In the genomic region with DNA sequence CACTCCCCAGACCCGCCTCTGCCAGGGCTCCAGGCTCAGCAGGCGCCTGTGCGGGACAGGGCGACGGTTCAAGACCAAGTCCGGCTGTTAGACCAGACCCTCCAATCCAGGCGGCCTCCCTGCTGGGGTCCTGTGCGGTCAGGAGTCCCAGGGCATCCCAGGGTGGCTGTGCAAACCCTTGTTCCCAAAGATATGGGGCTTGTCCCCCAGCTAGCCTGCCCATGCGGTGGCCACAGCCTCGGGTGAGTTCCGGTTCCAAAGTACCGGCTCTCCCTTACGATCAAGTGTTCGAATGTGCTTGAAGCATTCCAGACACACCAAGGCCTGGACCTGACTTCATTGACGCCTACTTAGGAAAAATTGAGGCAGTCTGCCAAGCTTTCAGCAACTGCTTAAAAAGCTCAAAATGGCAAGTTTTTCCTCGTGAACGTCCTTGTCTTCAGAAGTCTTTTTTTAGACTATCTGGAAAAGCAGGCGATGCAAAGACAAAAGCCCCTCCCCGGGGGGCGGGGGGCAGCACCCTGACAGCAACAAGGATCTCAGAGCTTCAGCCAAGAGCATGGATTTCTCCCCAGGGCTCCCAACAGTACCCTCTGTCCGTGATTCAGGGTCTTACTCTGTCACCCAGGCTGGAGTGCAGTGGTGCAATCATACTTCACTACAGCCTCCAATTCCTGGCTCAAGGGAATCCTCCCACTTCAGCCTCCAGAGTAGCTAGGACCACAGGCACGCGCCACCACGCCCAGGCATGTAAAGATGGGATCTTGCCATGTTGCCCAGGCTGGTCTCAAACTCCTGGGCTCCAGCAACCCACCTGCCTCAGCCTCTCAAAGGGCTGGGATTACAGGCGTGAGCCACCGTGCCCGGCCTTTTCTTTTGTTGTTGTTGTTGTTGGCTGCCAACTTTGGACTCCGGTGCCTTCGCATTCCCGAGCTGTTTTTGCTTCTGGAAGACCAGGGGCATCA, we compare ENCODE assay signal across 9 cellular contexts. TPM values are rescaled to one million over a fixed set of nuclear protein-coding genes. Genes with fewer than 3 reads are reported as not detected.
DNase-seq lines count a peak whose midpoint lies in the region; ATAC-seq, FAIRE-seq and TF ChIP-seq lines count a peak whose summit lies in the region.
"Had no signal": no experiment of that assay in that cellular context is flagged by ENCODE, and none has a peak within 500 bp of the region (broad histone marks: within the 10 kb centered on the region; RNA-seq: fewer than 3 reads in every experiment).

No MANE protein-coding gene starts in this region.

- no peak overlapping the region for H2AFZ ChIP-seq in K562 (ENCODE audit: low read depth, low read length)
- no peak overlapping the region for H2AFZ ChIP-seq in PC-9

- H3K4me2 ChIP-seq in K562 (ENCODE audit: insufficient read depth, low read length) = peak overlapping the region; percentile 12; the same call in 1 of the 2 replicates
- no peak overlapping the region for H3K4me2 ChIP-seq in mesendoderm (ENCODE audit: low read length)
- no peak overlapping the region for H3K4me2 ChIP-seq in PC-9

- H4K20me1 ChIP-seq in K562 (replicated peaks; ENCODE audit: control insufficient read depth, insufficient read depth, low read length) (no peaks in the 10 kb centered on the region), PC-9 (ENCODE audit: insufficient read depth) (no peaks in the 10 kb centered on the region)

- H3K27me3 Mint-ChIP-seq in activated CD4-positive, alpha-beta T cell treated with anti-CD3 and anti-CD28 coated beads for 36 hours = no peaks in the 10 kb centered on the region

- no peaks in the 10 kb centered on the region for H3K9me2 ChIP-seq in PC-9 (ENCODE audit: insufficient read depth)

- H3K4me1 Mint-ChIP-seq in activated CD4-positive, alpha-beta T cell treated with anti-CD3 and anti-CD28 coated beads for 36 hours = peaks cover 11% of the 10 kb centered on the region

- H3K4me1 ChIP-seq in K562 (replicated peaks in 1 of 2; ENCODE audit: control insufficient read depth in 2 of 2, insufficient read depth in 2 of 2, low read length in 2 of 2) = peaks cover 29 to 88% of the 10 kb centered on the region in 2 experiments
- no peaks in the 10 kb centered on the region for H3K4me1 ChIP-seq in mesendoderm (ENCODE audit: control insufficient read depth, low read depth, low read length)
- H3K4me1 ChIP-seq in testis = peaks cover 43% of the 10 kb centered on the region
- peaks cover 4% of the 10 kb centered on the region; the same call in 1 of the 2 replicates for H3K4me1 ChIP-seq in PC-9 (replicated peaks; ENCODE audit: insufficient read depth)

- peaks cover 38% of the 10 kb centered on the region for H3K79me2 ChIP-seq in K562 (ENCODE audit: control insufficient read depth, insufficient read depth, low read length)
- peaks cover 12% of the 10 kb centered on the region for H3K79me2 ChIP-seq in mesendoderm (ENCODE audit: control insufficient read depth, insufficient read depth, low read length)
- H3K79me2 ChIP-seq in PC-9 (ENCODE audit: low read depth) = no peaks in the 10 kb centered on the region

- CTCF ChIA-PET in activated CD4-positive, alpha-beta T cell treated with anti-CD3 and anti-CD28 coated beads for 36 hours (lab: Charles Lee) = interaction anchor here (0.5 to 1.3 kb wide), 6 partner anchors 16 to 341 kb away, joined by 3 to 6 read pairs (median 3); no protein-coding TSS in a partner anchor
- CTCF ChIA-PET in K562 (lab: Yijun Ruan, JAX; ENCODE audit: low intra/inter-chr PET ratio) (no interaction called here), PC-9 (lab: Charles Lee) (no interaction called here)

- H3K27ac Mint-ChIP-seq in activated CD4-positive, alpha-beta T cell treated with anti-CD3 and anti-CD28 coated beads for 36 hours = no peak overlapping the region

- H3K56ac ChIP-seq in mesendoderm (ENCODE audit: low read length) = no peak overlapping the region

- FAIRE-seq in K562 (lab: Jason Lieb, UNC) (no peak), RCC 7860 (lab: Jason Lieb, UNC) (no peak)

- H3K27ac ChIP-seq in K562 (ENCODE audit: extremely low read depth, low read depth, low read length) (no peak overlapping the region), mesendoderm (ENCODE audit: low read depth, low read length) (no peak overlapping the region), testis (peak overlapping the region; percentile 49 to 93), PC-9 (no peak overlapping the region)

- H3K9ac ChIP-seq in K562 (ENCODE audit: insufficient read depth in 1 of 2, low read depth in 2 of 2, low read length in 2 of 2) (peak overlapping the region; percentile 30 to 76; a peak in 3 of 4 replicates), mesendoderm (ENCODE audit: low read length) (peak overlapping the region; percentile 24)

- WGBS in K562 (ENCODE audit: insufficient coverage, low coverage, missing lambda C conversion rate) = 73% methylated on average over 27 of the region's 30 CpGs
- WGBS in mesendoderm (ENCODE audit: extremely low coverage, insufficient coverage, low lambda C conversion rate) = no CpG with 5 or more reads among the region's 30 CpGs
- 66 to 68% methylated on average over 30 of the region's 30 CpGs for WGBS in testis, 2 donors

- H3K36me3 ChIP-seq in K562 (ENCODE audit: control insufficient read depth, insufficient read depth, low read length) = peaks cover 28% of the 10 kb centered on the region
- H3K36me3 ChIP-seq in mesendoderm (ENCODE audit: control insufficient read depth, insufficient read depth, low read length) = no peaks in the 10 kb centered on the region
- no peaks in the 10 kb centered on the region for H3K36me3 ChIP-seq in testis (ENCODE audit: low read depth, missing control alignments)
- no peaks in the 10 kb centered on the region for H3K36me3 ChIP-seq in PC-9 (ENCODE audit: low read depth)

- no peak overlapping the region for H2BK5ac ChIP-seq in mesendoderm (ENCODE audit: low read length)

- H3K9me1 ChIP-seq in K562 (ENCODE audit: control insufficient read depth, insufficient read depth, low read length) = no peaks in the 10 kb centered on the region

- BruUV-seq in K562 (replicated peaks; lab: Mats Ljungman, UMichigan) = no TSS peak
- no TSS peak for BruUV-seq in PC-9 (replicated peaks; lab: Mats Ljungman, UMichigan)

- H3K27me3 ChIP-seq in K562 (ENCODE audit: control insufficient read depth in 2 of 2, insufficient read depth in 2 of 2, low read length in 2 of 2) = no peaks in the 10 kb centered on the region
- H3K27me3 ChIP-seq in mesendoderm (ENCODE audit: insufficient read depth, low read length, poor library complexity) = no peaks in the 10 kb centered on the region
- H3K27me3 ChIP-seq in testis = no peaks in the 10 kb centered on the region
- H3K27me3 ChIP-seq in PC-9 (ENCODE audit: insufficient read depth, low read depth) = no peaks in the 10 kb centered on the region

- no peak overlapping the region for H4K8ac ChIP-seq in mesendoderm (ENCODE audit: low read depth, low read length)

- TF ChIP-seq EP300 in K562 (IDR thresholded peaks at IDR 0.05; ENCODE audit: low read length) = no peak

- POLR2A ChIA-PET in activated CD4-positive, alpha-beta T cell treated with anti-CD3 and anti-CD28 coated beads for 36 hours (lab: Charles Lee) = no interaction called here
- POLR2A ChIA-PET in K562 (lab: Yijun Ruan, JAX) = interaction anchor here (0.6 to 2.4 kb wide), 8 partner anchors 9 to 251 kb away, joined by 3 to 8 read pairs (median 4); no protein-coding TSS in a partner anchor
- POLR2A ChIA-PET in PC-9 (lab: Charles Lee; ENCODE audit: unreplicated experiment) = interaction anchor here (0.7 kb wide), 1 partner anchor 57 kb away, joined by 5 read pairs; no protein-coding TSS in a partner anchor

- H2AK5ac ChIP-seq in mesendoderm (ENCODE audit: low read length) = no peak overlapping the region

- no peak overlapping the region for H2BK120ac ChIP-seq in mesendoderm (ENCODE audit: low read depth, low read length)

- TF ChIP-seq RAD21 in K562 (CRISPR knock-in tag; conservative IDR thresholded peaks at IDR 0.05 in 1 of 2, IDR thresholded peaks at IDR 0.05 in 1 of 2) = no peak

- H3F3A ChIP-seq in PC-9 (ENCODE audit: insufficient read depth, low read depth) = peaks cover 5% of the 10 kb centered on the region

- H3K23ac ChIP-seq in mesendoderm (ENCODE audit: low read length) = no peak overlapping the region

- H3K4me3 Mint-ChIP-seq in activated CD4-positive, alpha-beta T cell treated with anti-CD3 and anti-CD28 coated beads for 36 hours = peak overlapping the region; percentile 45

- TF ChIP-seq POLR2A in K562 (conservative IDR thresholded peaks at IDR 0.05) (no peak), testis (IDR thresholded peaks at IDR 0.05) (no peak)

- intact Hi-C loops in activated CD4-positive, alpha-beta T cell treated with anti-CD3 and anti-CD28 coated beads for 36 hours (cut with DNase I, micrococcal nuclease) = no loop called here
- intact Hi-C loops in K562 (cut with micrococcal nuclease) (loop anchor here (10.0 kb wide), 1 partner anchor 352 kb away; no protein-coding TSS in a partner anchor), testis (cut with DNase I; ENCODE audit: low total_unique reads) (no loop called here), PC-9 (cut with micrococcal nuclease; ENCODE audit: unreplicated experiment) (loop anchor here (10.0 kb wide), 1 partner anchor 1232 kb away; no protein-coding TSS in a partner anchor)

- no peak overlapping the region for H3K18ac ChIP-seq in mesendoderm (ENCODE audit: low read length)

- in situ Hi-C loops in K562 (cut with MboI) = loop anchor here (10.0 to 25.0 kb wide), 2 partner anchors 182 to 345 kb away; partner anchors contain the start of genes HES5 and PANK4

- ATAC-seq in activated CD4-positive, alpha-beta T cell treated with anti-CD3 and anti-CD28 coated beads for 36 hours = no peak
- ATAC-seq in K562 = no peak
- ATAC-seq: left colon had no signal

- H3K4ac ChIP-seq in mesendoderm (ENCODE audit: low read depth, low read length) = no peak overlapping the region

- DNase-seq in activated CD4-positive, alpha-beta T cell treated with anti-CD3 and anti-CD28 coated beads for 36 hours = no peak
- DNase-seq in activated CD4-positive, alpha-beta T cell treated with anti-CD3 and anti-CD28 coated beads, Interleukin-2, amount 50 U/mL, for 4 hours = no peak
- no peak for DNase-seq in K562 (ENCODE audit: extremely low read depth in 1 of 4, low spot score in 3 of 4)
- no peak for DNase-seq in mesendoderm
- peak; percentile 64 for DNase-seq in testis
- DNase-seq in PC-9 = no peak
- no peak for DNase-seq in DMS153 treated with DMSO at 0.1 percent for 48 hours (lab: John Stamatoyannopoulos, UW; ENCODE audit: unreplicated experiment)
- no peak for DNase-seq in RCC 7860 (ENCODE audit: low spot score)
- DNase-seq: left colon had no signal

- H3K9me3 ChIP-seq in K562 (replicated peaks; ENCODE audit: control insufficient read depth, insufficient read depth, low read depth, low read length) (no peaks in the 10 kb centered on the region), testis (no peaks in the 10 kb centered on the region), PC-9 (ENCODE audit: insufficient read depth, low read depth) (no peaks in the 10 kb centered on the region)

- no peak overlapping the region; the same call in 1 of the 2 replicates for H3K4me3 ChIP-seq in K562
- H3K4me3 ChIP-seq in mesendoderm (ENCODE audit: low read length) = no peak overlapping the region
- no peak overlapping the region for H3K4me3 ChIP-seq in testis
- H3K4me3 ChIP-seq in PC-9 = no peak overlapping the region

- no peak for TF ChIP-seq CTCF in K562 (IDR thresholded peaks at IDR 0.05 in 2 of 3, conservative IDR thresholded peaks at IDR 0.05 in 1 of 3; ENCODE audit: insufficient read depth in 2 of 3, low read depth in 1 of 3, low read length in 3 of 3)
- TF ChIP-seq CTCF in testis (IDR thresholded peaks at IDR 0.05) = no peak
- no peak for TF ChIP-seq CTCF in PC-9 (conservative IDR thresholded peaks at IDR 0.05)

- H3K9me3 Mint-ChIP-seq in activated CD4-positive, alpha-beta T cell treated with anti-CD3 and anti-CD28 coated beads for 36 hours (ENCODE audit: low read depth) = no peaks in the 10 kb centered on the region

- H3K79me1 ChIP-seq in mesendoderm (ENCODE audit: low read length) = peaks cover 7% of the 10 kb centered on the region

- H4K5ac ChIP-seq in mesendoderm (ENCODE audit: low read length) = no peak overlapping the region

- peaks cover 2% of the 10 kb centered on the region for H3K36me3 Mint-ChIP-seq in activated CD4-positive, alpha-beta T cell treated with anti-CD3 and anti-CD28 coated beads for 36 hours (ENCODE audit: low read depth)

- H2BK15ac ChIP-seq in mesendoderm (replicated peaks; ENCODE audit: low read depth) = no peak overlapping the region

RNA-seq across cellular contexts. Expression of gene FAAP20, which starts 2.3 kb away (rescaled TPM):
- 10 to 100 TPM; 69.7 to 84.4 TPM for total RNA-seq in activated CD4-positive, alpha-beta T cell treated with anti-CD3 and anti-CD28 coated beads for 36 hours
- total RNA-seq in K562 (2011; cell fraction: chromatin; rRNA removed; ENCODE audit: low replicate concordance) = 32.5 and 87.9 TPM in 2 replicates
- 57.6 and 57.7 TPM in 2 replicates for total RNA-seq in K562 (2011; cell fraction: nucleolus; rRNA removed)
- 37.4 and 38.2 TPM in 2 replicates for total RNA-seq in K562 (2011; cell fraction: nucleoplasm; rRNA removed)
- total RNA-seq in K562 (2014; rRNA removed) (74.4 and 79.5 TPM in 2 replicates), K562 (2014; rRNA removed; fragmentation: Illumina TruSeq; extraction: Trizol) (4.5 and 5.2 TPM in 2 replicates), K562 (2015; rRNA removed; fragmentation: Illumina TruSeq; extraction: Trizol) (13.7 and 15.9 TPM in 2 replicates), K562 (2021) (142 TPM in 2 replicates), testis (10 to 100 TPM; 65.5 to 72.0 TPM), PC-9 (2021) (72.1 and 97.1 TPM in 2 replicates)
- polyA plus RNA-seq in K562 (2011; rRNA removed) (9.9 and 13.5 TPM in 2 replicates), K562 (2014; fragmentation: Illumina TruSeq; extraction: Trizol) (8.4 and 22.6 TPM in 2 replicates), K562 (2014; fragmentation: Nextera tagmentation; extraction: Ambion mirVana) (1 to 10 TPM in 1 of 2 experiments, under 1 TPM in 1; 0.58 to 1.0 TPM), K562 (2014; rRNA removed) (143 and 153 TPM in 2 replicates), testis (ENCODE audit: insufficient read depth, low read depth, low replicate concordance) (72.6 TPM)
- polyA plus RNA-seq in K562 (2011; cell fraction: cytosol; rRNA removed) = 19.5 and 92.5 TPM in 2 replicates
- polyA plus RNA-seq in K562 (2011; cell fraction: nucleus; rRNA removed) = 23.2 and 44.5 TPM in 2 replicates
- 74.5 and 114 TPM in 2 replicates for polyA plus RNA-seq in K562 (2012)
- 3.3 and 3.9 TPM in 2 replicates for polyA minus RNA-seq in K562 (2011; rRNA and poly(A)+ RNA removed)
- 16.1 and 25.8 TPM in 2 replicates for polyA minus RNA-seq in K562 (2011; cell fraction: cytosol; rRNA and poly(A)+ RNA removed)
- 10.0 and 14.0 TPM in 2 replicates for polyA minus RNA-seq in K562 (2011; cell fraction: nucleus; rRNA and poly(A)+ RNA removed)
- polyA plus RNA-seq in mesendoderm (2013, experiment 1 of 2) = 85.8 TPM
- 84.4 TPM for polyA plus RNA-seq in mesendoderm (2013, experiment 2 of 2)

RNA-seq across cellular contexts. Expression of gene SKI, which starts 35.8 kb away (rescaled TPM):
- total RNA-seq in activated CD4-positive, alpha-beta T cell treated with anti-CD3 and anti-CD28 coated beads for 36 hours = 10 to 100 TPM; 28.7 to 34.0 TPM
- total RNA-seq in K562 (2011; cell fraction: chromatin; rRNA removed; ENCODE audit: low replicate concordance) = 25.0 and 40.0 TPM in 2 replicates
- 28.2 and 34.2 TPM in 2 replicates for total RNA-seq in K562 (2011; cell fraction: nucleolus; rRNA removed)
- 21.0 and 24.4 TPM in 2 replicates for total RNA-seq in K562 (2011; cell fraction: nucleoplasm; rRNA removed)
- total RNA-seq in K562 (2014; rRNA removed) (10.8 and 16.6 TPM in 2 replicates), K562 (2014; rRNA removed; fragmentation: Illumina TruSeq; extraction: Trizol) (2.8 and 3.2 TPM in 2 replicates), K562 (2015; rRNA removed; fragmentation: Illumina TruSeq; extraction: Trizol) (4.6 and 5.6 TPM in 2 replicates), K562 (2021) (55.4 and 60.5 TPM in 2 replicates), testis (10 to 100 TPM; 85.7 to 87.1 TPM), PC-9 (2021) (36.2 and 39.1 TPM in 2 replicates)
- polyA plus RNA-seq in K562 (2011; rRNA removed) (3.1 and 4.6 TPM in 2 replicates), K562 (2014; fragmentation: Illumina TruSeq; extraction: Trizol) (15.8 and 21.4 TPM in 2 replicates), K562 (2014; fragmentation: Nextera tagmentation; extraction: Ambion mirVana) (under 1 TPM; 0.10 to 0.39 TPM), K562 (2014; rRNA removed) (16.4 and 17.0 TPM in 2 replicates), testis (ENCODE audit: insufficient read depth, low read depth, low replicate concordance) (40.2 TPM)
- polyA plus RNA-seq in K562 (2011; cell fraction: cytosol; rRNA removed) = 3.6 and 6.1 TPM in 2 replicates
- polyA plus RNA-seq in K562 (2011; cell fraction: nucleus; rRNA removed) = 8.6 and 16.4 TPM in 2 replicates
- 13.2 and 13.6 TPM in 2 replicates for polyA plus RNA-seq in K562 (2012)
- polyA minus RNA-seq in K562 (2011; rRNA and poly(A)+ RNA removed) = 2.7 and 4.6 TPM in 2 replicates
- 20.6 and 21.9 TPM in 2 replicates for polyA minus RNA-seq in K562 (2011; cell fraction: cytosol; rRNA and poly(A)+ RNA removed)
- 8.6 and 10.9 TPM in 2 replicates for polyA minus RNA-seq in K562 (2011; cell fraction: nucleus; rRNA and poly(A)+ RNA removed)
- polyA plus RNA-seq in mesendoderm (2013, experiment 1 of 2) = 48.1 TPM
- polyA plus RNA-seq in mesendoderm (2013, experiment 2 of 2) = 51.1 TPM

Comparison
In these comparisons a context has a peak if more than half of its experiments do, and no peak if none do; other contexts are left out.
1. H3K27ac ChIP-seq: peak in testis (2 of 2); none in K562 (single experiment), mesendoderm (single experiment) and PC-9 (single experiment).
2. intact Hi-C loops: an anchor here in K562 (10.0 kb wide) and PC-9 (10.0 kb wide); none called in activated CD4-positive, alpha-beta T cell treated with anti-CD3 and anti-CD28 coated beads for 36 hours and testis.